In the genomic region with DNA sequence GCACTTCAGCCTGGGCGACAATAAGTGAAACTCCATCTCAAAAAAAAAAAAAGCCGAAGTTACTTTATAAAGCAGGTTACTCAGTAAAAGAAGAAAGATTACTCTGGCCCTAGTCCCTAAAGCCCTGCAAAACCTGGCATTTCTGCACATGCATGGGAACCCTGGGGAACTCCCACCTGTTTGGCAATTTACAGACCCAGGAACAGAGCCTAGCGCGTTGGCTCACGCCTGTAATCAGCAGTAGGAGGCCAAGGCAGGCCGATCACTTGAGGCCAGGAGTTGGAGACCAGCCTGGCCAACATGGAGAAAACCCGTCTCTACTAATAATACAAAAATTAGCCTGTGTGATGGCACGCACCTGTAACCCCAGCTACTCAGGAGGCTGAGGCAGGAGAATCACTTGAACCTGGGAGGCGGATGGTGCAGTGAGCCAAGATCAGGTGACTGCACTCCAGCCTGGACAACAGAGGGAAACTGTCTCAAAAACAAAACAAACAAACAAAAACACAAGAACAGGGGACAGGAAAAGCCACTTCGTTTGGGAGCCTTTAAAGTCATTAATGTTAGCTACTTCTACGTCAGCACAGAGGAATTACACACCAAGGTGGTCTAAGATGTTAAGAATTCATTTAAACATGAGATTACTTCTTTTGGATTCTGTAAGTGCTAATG, we compare ENCODE assay signal across 1 cellular context.
TF ChIP-seq lines count a peak whose summit lies in the region.

No MANE protein-coding gene starts in this region.

TF ChIP-seq in HCT116, 20 proteins besides CTCF, POLR2A, EP300 and RAD21 (continued from another document):
- TF ChIP-seq REST (IDR thresholded peaks at IDR 0.05; ENCODE audit: low read depth) (no peak), ELF1 (IDR thresholded peaks at IDR 0.05; ENCODE audit: borderline replicate concordance, low read depth) (no peak), EZH2 (IDR thresholded peaks at IDR 0.05) (no peak), ZNF274 (IDR thresholded peaks at IDR 0.05; ENCODE audit: low read depth, low read length) (no peak), FOSL1 (IDR thresholded peaks at IDR 0.05; ENCODE audit: low read depth) (no peak), SRF (IDR thresholded peaks at IDR 0.05; ENCODE audit: low read depth) (no peak), MAX (IDR thresholded peaks at IDR 0.05) (no peak), TCF7L2 (IDR thresholded peaks at IDR 0.05; ENCODE audit: borderline replicate concordance, extremely low read depth, insufficient read depth, insufficient read length) (no peak), EGR1 (IDR thresholded peaks at IDR 0.05; ENCODE audit: low read depth) (no peak), ZFX (IDR thresholded peaks at IDR 0.05) (no peak)
- TF ChIP-seq, protein P1, sequence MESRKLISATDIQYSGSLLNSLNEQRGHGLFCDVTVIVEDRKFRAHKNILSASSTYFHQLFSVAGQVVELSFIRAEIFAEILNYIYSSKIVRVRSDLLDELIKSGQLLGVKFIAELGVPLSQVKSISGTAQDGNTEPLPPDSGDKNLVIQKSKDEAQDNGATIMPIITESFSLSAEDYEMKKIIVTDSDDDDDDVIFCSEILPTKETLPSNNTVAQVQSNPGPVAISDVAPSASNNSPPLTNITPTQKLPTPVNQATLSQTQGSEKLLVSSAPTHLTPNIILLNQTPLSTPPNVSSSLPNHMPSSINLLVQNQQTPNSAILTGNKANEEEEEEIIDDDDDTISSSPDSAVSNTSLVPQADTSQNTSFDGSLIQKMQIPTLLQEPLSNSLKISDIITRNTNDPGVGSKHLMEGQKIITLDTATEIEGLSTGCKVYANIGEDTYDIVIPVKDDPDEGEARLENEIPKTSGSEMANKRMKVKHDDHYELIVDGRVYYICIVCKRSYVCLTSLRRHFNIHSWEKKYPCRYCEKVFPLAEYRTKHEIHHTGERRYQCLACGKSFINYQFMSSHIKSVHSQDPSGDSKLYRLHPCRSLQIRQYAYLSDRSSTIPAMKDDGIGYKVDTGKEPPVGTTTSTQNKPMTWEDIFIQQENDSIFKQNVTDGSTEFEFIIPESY (IDR thresholded peaks at IDR 0.05; ENCODE audit: extremely low read depth, insufficient replicate concordance, low read length) = no peak
